ENCODE assay signal across 15 cellular contexts in the genomic region with DNA sequence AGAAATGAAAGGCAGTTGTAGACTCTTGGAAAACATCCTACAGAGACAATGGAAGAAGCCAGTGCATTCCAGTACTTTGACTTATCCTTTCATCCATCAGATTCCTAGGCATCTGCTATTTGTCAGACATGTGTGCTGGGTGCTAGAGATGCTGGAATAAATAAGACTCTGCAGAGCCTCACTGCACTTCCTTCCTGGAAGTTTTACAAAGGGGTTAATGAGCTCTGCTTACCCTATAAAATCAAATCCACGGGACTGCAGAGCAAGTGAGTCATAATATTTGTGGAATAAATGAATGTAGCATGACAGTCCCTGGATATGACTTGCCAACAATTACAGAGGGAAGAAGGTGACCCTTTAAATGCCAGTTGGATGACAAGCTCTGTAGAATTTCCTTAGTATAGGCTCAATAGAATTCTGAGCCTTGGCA. TPM values are rescaled to one million over a fixed set of nuclear protein-coding genes. Genes with fewer than 3 reads are reported as not detected.
DNase-seq lines count a peak whose midpoint lies in the region; ATAC-seq and TF ChIP-seq lines count a peak whose summit lies in the region.
"Had no signal": no experiment of that assay in that cellular context is flagged by ENCODE, and none has a peak within 500 bp of the region (broad histone marks: within the 10 kb centered on the region; RNA-seq: fewer than 3 reads in every experiment).

No MANE protein-coding gene starts in this region.

- H3K9me3 ChIP-seq in prostate gland (no peaks in the 10 kb centered on the region), ovary (no peaks in the 10 kb centered on the region)

- 5% methylated on average over 1 of the region's 1 CpG for WGBS in prostate gland
- 2 to 17% (median 13%) methylated on average over 1 of the region's 1 CpG for WGBS in ovary, 3 donors

- TF ChIP-seq POLR2A in prostate gland (IDR thresholded peaks at IDR 0.05) (no peak), ovary (IDR thresholded peaks at IDR 0.05) (no peak)

- H3K27ac ChIP-seq in epithelial cell of prostate: peak overlapping the region; percentile 93
- peak overlapping the region; percentile 40 to 63 for H3K27ac ChIP-seq in prostate gland
- H3K27ac ChIP-seq in ovary: no peak overlapping the region

- H3K27me3 ChIP-seq in prostate gland (replicated peaks; ENCODE audit: insufficient read depth) (no peaks in the 10 kb centered on the region), ovary (no peaks in the 10 kb centered on the region)

- TF ChIP-seq CTCF in prostate gland (IDR thresholded peaks at IDR 0.05): no peak
- TF ChIP-seq CTCF in ovary (IDR thresholded peaks at IDR 0.05): no peak

- H3K4me1 ChIP-seq in prostate gland (replicated peaks) (no peaks in the 10 kb centered on the region), ovary (ENCODE audit: insufficient read depth) (no peaks in the 10 kb centered on the region)

- DNase-seq in EL (peak; percentile 92), RPMI7951 (ENCODE audit: low read depth) (peak; percentile 90), epithelial cell of prostate (ENCODE audit: low read depth, low spot score) (peak; percentile 57), prostate gland (ENCODE audit: low spot score) (peak; percentile 36), ovary (no peak), NCI-H2196 treated with DMSO at 0.1 percent for 48 hours (lab: John Stamatoyannopoulos, UW; ENCODE audit: unreplicated experiment) (no peak), NCI-H128 (lab: John Stamatoyannopoulos, UW; ENCODE audit: unreplicated experiment) (no peak)
- DNase-seq: activated CD8-positive, alpha-beta memory T cell treated with anti-CD3 and anti-CD28 coated beads, Interleukin-2, amount 50 U/mL, for 4 hours; anterior cingulate cortex; CD8-positive, alpha-beta T cell; H7; kidney; stimulated activated CD4-positive, alpha-beta T cell treated with anti-CD3 and anti-CD28 coated beads, Interleukin-12 subunit alpha, Interleukin-12 subunit beta, amount 100 ng/mL, for 4 hours had no signal

- H3K36me3 ChIP-seq in prostate gland: no peaks in the 10 kb centered on the region
- H3K36me3 ChIP-seq in ovary: no peaks in the 10 kb centered on the region

- TF ChIP-seq EP300 in ovary (IDR thresholded peaks at IDR 0.05): no peak

- H3K4me3 ChIP-seq in prostate gland (no peak overlapping the region), ovary (no peak overlapping the region)

- no peak for ATAC-seq in HG02938 (IDR thresholded peaks at IDR 0.05; ENCODE audit: unreplicated experiment)
- ATAC-seq: CD8-positive, alpha-beta T cell; natural killer cell treated with Interleukin-12 subunit alpha and Interleukin-12 subunit beta and Interleukin-15 and Interleukin-18, amount 100 ng/mL, for 72 hours had no signal

- intact Hi-C loops in prostate gland (cut with DNase I): no loop called here
- intact Hi-C loops in ovary (cut with DNase I): no loop called here

RNA-seq across cellular contexts. Expression of a gene that starts 52.7 kb away (rescaled TPM):
- 64.1 and 93.5 TPM in 2 replicates for total RNA-seq in RPMI7951 (2014; rRNA removed; shearing (Covaris generic))
- 10 to 100 TPM; 24.2 to 45.8 TPM for total RNA-seq in prostate gland
- total RNA-seq in ovary: 10 to 100 TPM in 2 of 7 donors, 1 to 10 TPM in 5; 1.6 to 12.4 (median 7.3) TPM
- 10 to 100 TPM in 1 of 2 donors, 1 to 10 TPM in 1; 4.6 to 20.6 TPM for polyA plus RNA-seq in ovary

Comparison
In these comparisons a context has a peak if more than half of its experiments do, and no peak if none do; other contexts are left out.
1. DNase-seq: peak in EL (single experiment), RPMI7951 (single experiment), epithelial cell of prostate (single experiment) and prostate gland (single experiment); none in ovary (0 of 5), NCI-H2196 treated with DMSO at 0.1 percent for 48 hours (single experiment) and NCI-H128 (single experiment).
2. H3K27ac ChIP-seq: peak in epithelial cell of prostate (single experiment) and prostate gland (2 of 2); none in ovary (0 of 2).